8 cellular contexts compared by ENCODE assay signal in genomic region chr12:32671930-32672785, GRCh38. TPM values are rescaled to one million over a fixed set of nuclear protein-coding genes. Genes with fewer than 3 reads are reported as not detected.
DNase-seq lines count a peak whose midpoint lies in the region; ATAC-seq, FAIRE-seq and TF ChIP-seq lines count a peak whose summit lies in the region.

No MANE protein-coding gene starts in this region.

- no peaks in the 10 kb centered on the region for H3K9me3 ChIP-seq in neuronal stem cell (replicated peaks in 1 of 2; ENCODE audit: control insufficient read depth in 2 of 2, insufficient read depth in 1 of 2, low read depth in 1 of 2, low read length in 2 of 2)
- peaks cover 7% of the 10 kb centered on the region for H3K9me3 ChIP-seq in CD4-positive, alpha-beta T cell (ENCODE audit: control insufficient read depth, low read length)

- ATAC-seq in GM21390 (IDR thresholded peaks at IDR 0.05; ENCODE audit: unreplicated experiment): no peak
- ATAC-seq in CD4-positive, alpha-beta T cell (ENCODE audit: poor library complexity): no peak

- H4K91ac ChIP-seq in neuronal stem cell (ENCODE audit: low read depth, low read length, poor library complexity): no peak overlapping the region

- H3K27me3 Mint-ChIP-seq in CD4-positive, alpha-beta T cell: no peaks in the 10 kb centered on the region

- H3K4ac ChIP-seq in neuronal stem cell (ENCODE audit: low read length): no peak overlapping the region

- H3K36me3 Mint-ChIP-seq in CD4-positive, alpha-beta T cell (ENCODE audit: low read depth): no peaks in the 10 kb centered on the region

- no peak overlapping the region for H3K4me3 Mint-ChIP-seq in CD4-positive, alpha-beta T cell

- H3K23ac ChIP-seq in neuronal stem cell (ENCODE audit: low read depth, low read length, poor library complexity): no peak overlapping the region

- H3K79me1 ChIP-seq in neuronal stem cell (ENCODE audit: low read depth, low read length): no peaks in the 10 kb centered on the region

- H3K27me3 ChIP-seq in neuronal stem cell (ENCODE audit: control insufficient read depth in 3 of 3, insufficient read depth in 3 of 3, low read depth in 1 of 3, low read length in 3 of 3): no peaks in the 10 kb centered on the region
- H3K27me3 ChIP-seq in CD4-positive, alpha-beta T cell (ENCODE audit: control insufficient read depth, insufficient read depth, low read length): no peaks in the 10 kb centered on the region

- no peak overlapping the region for H2AFZ ChIP-seq in neuronal stem cell (ENCODE audit: low read length)

- H3K36me3 ChIP-seq in neuronal stem cell (replicated peaks in 1 of 2; ENCODE audit: control insufficient read depth in 2 of 2, insufficient read depth in 2 of 2, low read length in 2 of 2): no peaks in the 10 kb centered on the region

- peak; percentile 70 for TF ChIP-seq CTCF in fibroblast of pulmonary artery (IDR thresholded peaks at IDR 0.05; ENCODE audit: low read length, missing control alignments)
- TF ChIP-seq CTCF in CD4-positive, alpha-beta T cell (IDR thresholded peaks at IDR 0.05): no peak

- CTCF ChIA-PET in CD4-positive, alpha-beta T cell (lab: Charles Lee): no interaction called here

- no peaks in the 10 kb centered on the region for H3K4me1 Mint-ChIP-seq in CD4-positive, alpha-beta T cell (ENCODE audit: low read depth)

- peak overlapping the region; percentile 73 for H2BK12ac ChIP-seq in neuronal stem cell (ENCODE audit: low read length)

- intact Hi-C loops in CD4-positive, alpha-beta T cell (cut with DNase I, micrococcal nuclease): loop anchor here in 1 of 2 experiments (10.0 kb wide), 5 partner anchors 217 to 1917 kb away; partner anchors contain the start of genes CAPRIN2 and DDX11

- H4K8ac ChIP-seq in neuronal stem cell (ENCODE audit: low read depth, low read length): no peak overlapping the region

- H3K4me2 ChIP-seq in neuronal stem cell (ENCODE audit: insufficient read depth, low read length, poor library complexity, severe bottlenecking): no peak overlapping the region

- H3K14ac ChIP-seq in neuronal stem cell (ENCODE audit: low read length): no peak overlapping the region

- POLR2A ChIA-PET in CD4-positive, alpha-beta T cell (lab: Charles Lee): no interaction called here

- H3K4me3 ChIP-seq in fibroblast of pulmonary artery (replicated peaks; ENCODE audit: low read depth, low read length) (no peak overlapping the region), neuronal stem cell (ENCODE audit: low read length in 2 of 2) (no peak overlapping the region)

- H3K9ac ChIP-seq in neuronal stem cell (ENCODE audit: low read depth, low read length, poor library complexity): no peak overlapping the region

- WGBS in neuronal stem cell (ENCODE audit: extremely low coverage in 2 of 2, insufficient read length in 2 of 2, insufficient replicate concordance in 1 of 2), 2 donors: no CpG with 5 or more reads among the region's 11 CpGs

- no peak overlapping the region for H2BK15ac ChIP-seq in neuronal stem cell (ENCODE audit: low read length)

- DNase-seq in Ammon's horn (ENCODE audit: low spot score): peak; percentile 87
- peak; percentile 27 for DNase-seq in GM19239 (ENCODE audit: insufficient read length, low spot score)
- DNase-seq in NCI-H1436 (lab: John Stamatoyannopoulos, UW): peak; percentile 45
- peak; percentile 9 for DNase-seq in SKM-1 treated with dmso at 0.1 percent for 144 hours (lab: John Stamatoyannopoulos, UW; ENCODE audit: unreplicated experiment)
- DNase-seq in fibroblast of pulmonary artery (ENCODE audit: low read depth): peak; percentile 87
- peak; percentile 24 for DNase-seq in neuronal stem cell (ENCODE audit: low spot score)
- DNase-seq in CD4-positive, alpha-beta T cell: no peak

- no peak overlapping the region for H3K27ac ChIP-seq in neuronal stem cell (replicated peaks; ENCODE audit: low read length)
- H3K27ac ChIP-seq in CD4-positive, alpha-beta T cell (ENCODE audit: low read depth, low read length): no peak overlapping the region

- no peak overlapping the region for H3K18ac ChIP-seq in neuronal stem cell (ENCODE audit: low read length)

- no peak overlapping the region for H2BK120ac ChIP-seq in neuronal stem cell (ENCODE audit: low read depth, low read length)

- H3K27ac Mint-ChIP-seq in CD4-positive, alpha-beta T cell: no peak overlapping the region

- no peak overlapping the region for H2BK5ac ChIP-seq in neuronal stem cell (ENCODE audit: low read length)

- H3K9me3 Mint-ChIP-seq in CD4-positive, alpha-beta T cell: no peaks in the 10 kb centered on the region

- no peaks in the 10 kb centered on the region for H3K4me1 ChIP-seq in neuronal stem cell (ENCODE audit: control insufficient read depth in 2 of 2, insufficient read depth in 1 of 2, low read depth in 1 of 2, low read length in 2 of 2)

- peak; percentile 52 for FAIRE-seq in GM19239 (lab: Jason Lieb, UNC)

- H2AK5ac ChIP-seq in neuronal stem cell (ENCODE audit: low read depth, low read length): no peak overlapping the region

RNA-seq across cellular contexts. Expression of gene DNM1L, which starts 6.9 kb away (rescaled TPM):
- polyA plus RNA-seq in neuronal stem cell (2013, experiment 1 of 2): 55.3 TPM
- polyA plus RNA-seq in neuronal stem cell (2013, experiment 2 of 2): 54.7 TPM
- total RNA-seq in CD4-positive, alpha-beta T cell: 10 to 100 TPM; 70.9 to 74.6 TPM

Comparison
In these comparisons a context has a peak if more than half of its experiments do, and no peak if none do; other contexts are left out.
1. DNase-seq: peak in Ammon's horn (single experiment), GM19239 (single experiment), NCI-H1436 (single experiment), SKM-1 treated with dmso at 0.1 percent for 144 hours (single experiment), fibroblast of pulmonary artery (single experiment) and neuronal stem cell (single experiment); none in CD4-positive, alpha-beta T cell (0 of 10).